23 cellular contexts compared by ENCODE assay signal in the genomic region with DNA sequence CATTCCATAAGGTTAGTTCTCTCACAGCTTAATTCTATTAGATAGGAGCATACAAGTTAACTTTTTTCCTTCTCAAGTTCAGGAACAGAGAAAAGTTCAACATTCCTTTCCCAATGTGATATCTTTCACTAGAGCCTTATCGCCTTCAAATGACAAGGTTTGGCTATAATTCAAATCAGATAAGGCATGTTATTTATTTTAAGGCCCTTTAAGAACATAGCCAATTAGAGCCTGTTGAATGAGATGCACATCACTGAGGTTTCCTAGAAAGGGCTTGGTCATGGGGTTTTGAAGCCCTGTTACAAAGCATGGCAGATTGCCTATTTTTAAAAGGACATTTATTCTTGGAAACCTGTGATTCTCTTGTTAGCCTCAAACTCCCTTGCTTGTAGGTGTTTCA.
DNase-seq lines count a peak whose midpoint lies in the region; ATAC-seq and TF ChIP-seq lines count a peak whose summit lies in the region.
"Had no signal": no experiment of that assay in that cellular context is flagged by ENCODE, and none has a peak within 500 bp of the region (broad histone marks: within the 10 kb centered on the region; RNA-seq: fewer than 3 reads in every experiment).

No MANE protein-coding gene starts in this region.

- H3K4me2 ChIP-seq in SK-N-SH, result no peak overlapping the region
- H3K4me2 ChIP-seq: BLaER1 treated with 17β-estradiol and CSF1 and Interleukin-3, amounts not matched to agents 10 nM and 100 nM had no signal

- in situ Hi-C loops in astrocyte of the cerebellum (cut with HindIII; ENCODE audit: low sequenced_read_pairs), result no loop called here

- no peak overlapping the region for H3K9ac ChIP-seq in SK-N-SH
- H3K9ac ChIP-seq: BLaER1 treated with 17β-estradiol and CSF1 and Interleukin-3, amounts not matched to agents 10 nM and 100 nM had no signal

- H3K27me3 Mint-ChIP-seq in T-helper 17 cell, result no peaks in the 10 kb centered on the region

- ATAC-seq in SK-N-SH treated with all-trans-retinoic acid at 6 μM for 48 hours (no peak), T-helper 17 cell (no peak), body of pancreas (no peak), HG02981 (IDR thresholded peaks at IDR 0.05; ENCODE audit: unreplicated experiment) (no peak), Right ventricle myocardium superior (ENCODE audit: poor library complexity) (no peak)
- ATAC-seq: right lobe of liver had no signal

- no peaks in the 10 kb centered on the region for H3K4me1 Mint-ChIP-seq in T-helper 17 cell

- H4K20me1 ChIP-seq in SK-N-SH (ENCODE audit: insufficient read depth), result no peaks in the 10 kb centered on the region
- H4K20me1 ChIP-seq: BLaER1 treated with 17β-estradiol and CSF1 and Interleukin-3, amounts not matched to agents 10 nM and 100 nM had no signal

- no peaks in the 10 kb centered on the region for H3K4me1 ChIP-seq in SK-N-SH (ENCODE audit: control insufficient read depth in 1 of 2, insufficient read depth in 2 of 2, low read depth in 1 of 2, low read length in 1 of 2)
- no peaks in the 10 kb centered on the region for H3K4me1 ChIP-seq in body of pancreas
- H3K4me1 ChIP-seq: HAP-1, right lobe of liver, suprapubic skin, uterus had no signal

- no peaks in the 10 kb centered on the region for H3K79me2 ChIP-seq in SK-N-SH (ENCODE audit: insufficient read depth)

- H3K4me3 Mint-ChIP-seq in T-helper 17 cell, result no peak overlapping the region
- H3K4me3 Mint-ChIP-seq: dendritic cell treated with granulocyte-macrophage colony-stimulating factor and Interleukin-4, amounts not matched to agents 40 ng/mL and 50 ng/mL, for 4 days; naive B cell had no signal

- DNase-seq in SK-N-SH (no peak), astrocyte of the cerebellum (ENCODE audit: low read depth) (peak; percentile 20), iris pigment epithelial cell (ENCODE audit: low read depth) (peak; percentile 85), T-helper 17 cell (no peak), body of pancreas (no peak), Right ventricle myocardium superior (no peak)
- DNase-seq: activated CD4-positive, alpha-beta T cell treated with anti-CD3 and anti-CD28 coated beads, Interleukin-2, amount 50 U/mL, for 1 hour; naive B cell; NCI-H1436 treated with DMSO at 0.1 percent for 48 hours; NCI-H774; right lobe of liver; SIG-M5; stimulated activated CD4-positive, alpha-beta T cell treated with anti-CD3 and anti-CD28 coated beads, Interleukin-15, amount 100 ng/mL, for 24 hours; T-helper 2 cell; WERI-Rb-1 had no signal

- H3K27ac Mint-ChIP-seq in T-helper 17 cell, result no peak overlapping the region
- H3K27ac Mint-ChIP-seq: dendritic cell treated with granulocyte-macrophage colony-stimulating factor and Interleukin-4, amounts not matched to agents 40 ng/mL and 50 ng/mL, for 4 days; naive B cell had no signal

- H3K36me3 ChIP-seq in SK-N-SH (replicated peaks in 1 of 2; ENCODE audit: control insufficient read depth in 1 of 2, insufficient read depth in 2 of 2, low read length in 1 of 2) (no peaks in the 10 kb centered on the region), body of pancreas (replicated peaks in 1 of 2; ENCODE audit: insufficient read depth in 1 of 2, low read depth in 2 of 2) (no peaks in the 10 kb centered on the region)
- H3K36me3 ChIP-seq: BLaER1 treated with 17β-estradiol and CSF1 and Interleukin-3, amounts not matched to agents 10 nM and 100 nM; cardiac muscle cell; HAP-1; right lobe of liver; suprapubic skin; uterus; WERI-Rb-1 had no signal

- H3K27me3 ChIP-seq in SK-N-SH (ENCODE audit: insufficient read depth) (no peaks in the 10 kb centered on the region), body of pancreas (no peaks in the 10 kb centered on the region)
- H3K27me3 ChIP-seq: BLaER1 treated with 17β-estradiol and CSF1 and Interleukin-3, amounts not matched to agents 10 nM and 100 nM; cardiac muscle cell; right lobe of liver; suprapubic skin; uterus had no signal

- no peak for TF ChIP-seq POLR2A in body of pancreas (IDR thresholded peaks at IDR 0.05)

- TF ChIP-seq CTCF in SK-N-SH (IDR thresholded peaks at IDR 0.05) (no peak), astrocyte of the cerebellum (IDR thresholded peaks at IDR 0.05; ENCODE audit: low read depth, low read length, missing control alignments) (no peak), body of pancreas (IDR thresholded peaks at IDR 0.05) (no peak)

- H3K36me3 Mint-ChIP-seq in T-helper 17 cell (ENCODE audit: low read depth), result no peaks in the 10 kb centered on the region

- intact Hi-C loops in body of pancreas (cut with DNase I), result no loop called here
- intact Hi-C loops in Right ventricle myocardium superior (cut with DNase I), result no loop called here

- no peak for TF ChIP-seq RAD21 in SK-N-SH (IDR thresholded peaks at IDR 0.05; ENCODE audit: low read length)

- WGBS in SK-N-SH (ENCODE audit: low lambda C conversion rate), result 10% methylated on average over 1 of the region's 1 CpG
- 3 to 9% methylated on average over 1 of the region's 1 CpG for WGBS in body of pancreas, 2 donors

- no peaks in the 10 kb centered on the region for H3K9me2 ChIP-seq in SK-N-SH

- POLR2A ChIA-PET in SK-N-SH (lab: Yijun Ruan, JAX), result no interaction called here

- H3K9me3 ChIP-seq in SK-N-SH (no peaks in the 10 kb centered on the region), T-helper 17 cell (ENCODE audit: control insufficient read depth, low read length, poor library complexity, severe bottlenecking) (no peaks in the 10 kb centered on the region), body of pancreas (peaks cover 0 to 8% (median 0%) of the 10 kb centered on the region in 3 donors)
- H3K9me3 ChIP-seq: HAP-1, right lobe of liver, suprapubic skin, uterus had no signal

- H3K4me3 ChIP-seq in SK-N-SH (ENCODE audit: low read depth in 2 of 2, low read length in 1 of 2) (no peak overlapping the region), astrocyte of the cerebellum (ENCODE audit: low read depth, low read length) (no peak overlapping the region), body of pancreas (no peak overlapping the region)
- H3K4me3 ChIP-seq: BLaER1 treated with 17β-estradiol and CSF1 and Interleukin-3, amounts not matched to agents 10 nM and 100 nM; cardiac muscle cell; HAP-1; right lobe of liver; suprapubic skin; uterus had no signal

- H3F3A ChIP-seq in SK-N-SH (replicated peaks; ENCODE audit: insufficient read depth), result no peaks in the 10 kb centered on the region

- TF ChIP-seq EP300 in SK-N-SH (IDR thresholded peaks at IDR 0.05; ENCODE audit: borderline replicate concordance in 1 of 2, low read depth in 1 of 2, low read length in 1 of 2), result no peak

- no peak overlapping the region for H2AFZ ChIP-seq in SK-N-SH (ENCODE audit: low read depth)

- H3K27ac ChIP-seq in SK-N-SH (ENCODE audit: low read depth in 2 of 2, low read length in 1 of 2) (no peak overlapping the region), body of pancreas (no peak overlapping the region)
- H3K27ac ChIP-seq: BLaER1 treated with 17β-estradiol and CSF1 and Interleukin-3, amounts not matched to agents 10 nM and 100 nM; cardiac muscle cell; right lobe of liver; suprapubic skin; uterus; WERI-Rb-1 had no signal

- CTCF ChIA-PET in SK-N-SH (lab: Yijun Ruan, JAX), result no interaction called here

TF ChIP-seq in SK-N-SH treated with all-trans-retinoic acid at 6 μM for 48 hours, 23 proteins besides CTCF, POLR2A, EP300 and RAD21:
- TF ChIP-seq ISL1 (CRISPR knock-in tag; IDR thresholded peaks at IDR 0.05) (peak; percentile 76), CSRNP3 (CRISPR knock-in tag; IDR thresholded peaks at IDR 0.05) (no peak)

TF ChIP-seq in SK-N-SH, 30 proteins besides CTCF, POLR2A, EP300 and RAD21:
- TF ChIP-seq NRF1 (IDR thresholded peaks at IDR 0.05; ENCODE audit: low read depth, low read length) (no peak), POLR2AphosphoS5 (IDR thresholded peaks at IDR 0.05; ENCODE audit: low read depth, low read length) (no peak), TAF1 (IDR thresholded peaks at IDR 0.05; ENCODE audit: borderline replicate concordance, low read depth, low read length) (no peak), JUND (IDR thresholded peaks at IDR 0.05) (no peak), REST (IDR thresholded peaks at IDR 0.05; ENCODE audit: low read depth, low read length) (no peak)

Comparison
In these comparisons a context has a peak if more than half of its experiments do, and no peak if none do; other contexts are left out.
1. DNase-seq: peak in astrocyte of the cerebellum (single experiment) and iris pigment epithelial cell (single experiment); none in SK-N-SH (single experiment), T-helper 17 cell (0 of 3), body of pancreas (0 of 4) and Right ventricle myocardium superior (single experiment).